11 cellular contexts compared by ENCODE assay signal in the genomic region with DNA sequence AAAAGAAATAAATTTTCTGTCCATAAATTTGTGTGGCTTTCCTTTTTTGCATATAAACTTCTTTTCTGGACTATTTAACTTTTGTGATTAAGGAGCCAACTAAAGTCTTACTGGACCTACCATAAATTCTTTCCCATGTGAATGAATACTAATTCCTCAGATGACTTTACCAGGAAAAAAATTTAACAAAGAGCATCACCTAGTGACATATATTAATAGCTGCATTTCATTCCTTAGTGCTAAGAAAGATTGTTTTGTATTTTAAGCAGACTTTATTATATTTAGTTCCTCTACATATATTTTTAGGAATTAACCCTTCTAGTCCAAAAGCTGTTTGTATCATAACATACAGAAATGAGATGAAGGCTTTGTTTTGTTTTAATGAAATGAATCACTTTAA.
A peak's percentile ranks its signal among the peaks of the same experiment; 100 is the strongest.
DNase-seq lines count a peak whose midpoint lies in the region; ATAC-seq and TF ChIP-seq lines count a peak whose summit lies in the region.
"Had no signal": no experiment of that assay in that cellular context is flagged by ENCODE, and none has a peak within 500 bp of the region (broad histone marks: within the 10 kb centered on the region; RNA-seq: fewer than 3 reads in every experiment).

No MANE protein-coding gene starts in this region.

- H3K27ac ChIP-seq in A673 (ENCODE audit: low read depth, low read length, poor library complexity, severe bottlenecking) (no peak overlapping the region), foreskin keratinocyte (no peak overlapping the region)

- H3K36me3 ChIP-seq in A673 (ENCODE audit: insufficient read depth, low read length, poor library complexity, severe bottlenecking): no peaks in the 10 kb centered on the region

- H3K27me3 ChIP-seq in A673 (replicated peaks; ENCODE audit: insufficient read depth, low read depth, low read length, poor library complexity): no peaks in the 10 kb centered on the region
- H3K27me3 ChIP-seq in foreskin keratinocyte: no peaks in the 10 kb centered on the region

- TF ChIP-seq CTCF in A673 (conservative IDR thresholded peaks at IDR 0.05; ENCODE audit: low read depth, low read length): peak; percentile 49
- peak; percentile 25 for TF ChIP-seq CTCF in GM13977 (IDR thresholded peaks at IDR 0.05; ENCODE audit: extremely low read depth, insufficient read depth, missing control alignments)
- TF ChIP-seq CTCF in foreskin keratinocyte (conservative IDR thresholded peaks at IDR 0.05): peak; percentile 70

- peak; percentile 54; the same call in 2 of the 3 replicates for ATAC-seq in SK-N-SH treated with all-trans-retinoic acid at 6 μM for 48 hours
- no peak for ATAC-seq in foreskin keratinocyte
- no peak for ATAC-seq in GM21381 (IDR thresholded peaks at IDR 0.05; ENCODE audit: unreplicated experiment)
- ATAC-seq in esophagus mucosa: no peak
- ATAC-seq: natural killer cell; stimulated activated memory B cell treated with anti-CD40 and anti-IgM and Interleukin-4, amounts not matched to agents 10 μg/mL and 1 μg/mL and 100 μg/mL, for 72 hours had no signal

- H3K9me3 ChIP-seq in A673 (ENCODE audit: low read depth, low read length, poor library complexity, severe bottlenecking): no peaks in the 10 kb centered on the region

- no peak overlapping the region for H3K4me3 ChIP-seq in A673 (ENCODE audit: low read depth, low read length, poor library complexity, severe bottlenecking)

- intact Hi-C loops in A673 (cut with micrococcal nuclease; ENCODE audit: unreplicated experiment): no loop called here

- H3K4me1 ChIP-seq in A673 (ENCODE audit: insufficient read depth, low read length, poor library complexity, severe bottlenecking) (no peaks in the 10 kb centered on the region), foreskin keratinocyte (no peaks in the 10 kb centered on the region)

- in situ Hi-C loops in GM13977 (cut with MboI; ENCODE audit: low pct_unique_long_range_greater_than_20kb, low sequenced_read_pairs, unreplicated experiment): no loop called here

- POLR2A ChIA-PET in A673 (lab: Charles Lee; ENCODE audit: low non-redundant PET): no interaction called here

- DNase-seq in A673 (ENCODE audit: low spot score) (no peak), GM13977 (ENCODE audit: low spot score) (no peak), foreskin keratinocyte (no peak), midbrain (lab: John Stamatoyannopoulos, UW) (no peak), NCI-H187 (lab: John Stamatoyannopoulos, UW) (no peak)
- DNase-seq: natural killer cell, NCI-H774 had no signal

- no TSS peak for BruUV-seq in A673 (replicated peaks; lab: Mats Ljungman, UMichigan)

- CTCF ChIA-PET in A673 (lab: Charles Lee): interaction anchor here (0.6 to 0.7 kb wide), 2 partner anchors 10 to 291 kb away, joined by 3 read pairs; no protein-coding TSS in a partner anchor

TF ChIP-seq in SK-N-SH treated with all-trans-retinoic acid at 6 μM for 48 hours, 23 proteins besides CTCF, POLR2A, EP300 and RAD21:
- no peak for TF ChIP-seq ESRRG (CRISPR knock-in tag; IDR thresholded peaks at IDR 0.05)
- TF ChIP-seq, protein P1, sequence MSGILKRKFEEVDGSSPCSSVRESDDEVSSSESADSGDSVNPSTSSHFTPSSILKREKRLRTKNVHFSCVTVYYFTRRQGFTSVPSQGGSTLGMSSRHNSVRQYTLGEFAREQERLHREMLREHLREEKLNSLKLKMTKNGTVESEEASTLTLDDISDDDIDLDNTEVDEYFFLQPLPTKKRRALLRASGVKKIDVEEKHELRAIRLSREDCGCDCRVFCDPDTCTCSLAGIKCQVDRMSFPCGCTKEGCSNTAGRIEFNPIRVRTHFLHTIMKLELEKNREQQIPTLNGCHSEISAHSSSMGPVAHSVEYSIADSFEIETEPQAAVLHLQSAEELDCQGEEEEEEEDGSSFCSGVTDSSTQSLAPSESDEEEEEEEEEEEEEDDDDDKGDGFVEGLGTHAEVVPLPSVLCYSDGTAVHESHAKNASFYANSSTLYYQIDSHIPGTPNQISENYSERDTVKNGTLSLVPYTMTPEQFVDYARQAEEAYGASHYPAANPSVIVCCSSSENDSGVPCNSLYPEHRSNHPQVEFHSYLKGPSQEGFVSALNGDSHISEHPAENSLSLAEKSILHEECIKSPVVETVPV (CRISPR knock-in tag; IDR thresholded peaks at IDR 0.05): no peak
- TF ChIP-seq ZFP30 (CRISPR knock-in tag; IDR thresholded peaks at IDR 0.05): no peak
TF ChIP-seq in SK-N-SH treated with all-trans-retinoic acid at 6 μM for 48 hours: peak in this region for 0.
